In genomic region chr7:77893813-77894212, GRCh38 we compare ENCODE assay signal across 14 cellular contexts.
DNase-seq lines count a peak whose midpoint lies in the region; ATAC-seq and TF ChIP-seq lines count a peak whose summit lies in the region.
"Had no signal": no experiment of that assay in that cellular context is flagged by ENCODE, and none has a peak within 500 bp of the region (broad histone marks: within the 10 kb centered on the region; RNA-seq: fewer than 3 reads in every experiment).

No MANE protein-coding gene starts in this region.

- H3K9me3 ChIP-seq in T-helper 17 cell (ENCODE audit: control insufficient read depth, low read length, poor library complexity, severe bottlenecking) (no peaks in the 10 kb centered on the region), smooth muscle cell (replicated peaks; ENCODE audit: low read depth) (no peaks in the 10 kb centered on the region), adrenal gland (replicated peaks in 1 of 3) (no peaks in the 10 kb centered on the region)
- H3K9me3 ChIP-seq: BLaER1 treated with 17β-estradiol and CSF1 and Interleukin-3, amounts not matched to agents 10 nM and 100 nM had no signal

- no peaks in the 10 kb centered on the region for H4K20me1 ChIP-seq in smooth muscle cell (ENCODE audit: low read depth)
- H4K20me1 ChIP-seq: BLaER1 treated with 17β-estradiol and CSF1 and Interleukin-3, amounts not matched to agents 10 nM and 100 nM had no signal

- H3K36me3 ChIP-seq in smooth muscle cell (ENCODE audit: low read depth) (no peaks in the 10 kb centered on the region), adrenal gland (replicated peaks in 1 of 2) (no peaks in the 10 kb centered on the region)

- no peak for ATAC-seq in T-helper 17 cell
- ATAC-seq: HCT116 had no signal

- H3K4me2 ChIP-seq in smooth muscle cell, result peak overlapping the region; percentile 84

- H3K4me3 Mint-ChIP-seq in T-helper 17 cell, result no peak overlapping the region
- H3K4me3 Mint-ChIP-seq: CD4-positive, CD25-positive, alpha-beta regulatory T cell had no signal

- no peak overlapping the region for H2AFZ ChIP-seq in smooth muscle cell (ENCODE audit: low read depth)
- H2AFZ ChIP-seq: GM23248 had no signal

- H3K27me3 Mint-ChIP-seq in T-helper 17 cell, result no peaks in the 10 kb centered on the region
- H3K27me3 Mint-ChIP-seq: CD4-positive, CD25-positive, alpha-beta regulatory T cell had no signal

- intact Hi-C loops in adrenal gland (cut with DNase I), result no loop called here

- H3F3A ChIP-seq in smooth muscle cell (ENCODE audit: low read depth), result peaks cover 10% of the 10 kb centered on the region

- H3K4me1 ChIP-seq in smooth muscle cell (ENCODE audit: low read depth) (peaks cover 29% of the 10 kb centered on the region), adrenal gland (replicated peaks in 1 of 2) (no peaks in the 10 kb centered on the region)

- no peak for TF ChIP-seq CTCF in smooth muscle cell (IDR thresholded peaks at IDR 0.05; ENCODE audit: borderline replicate concordance, insufficient read depth, poor library complexity, severe bottlenecking)
- TF ChIP-seq CTCF in adrenal gland (IDR thresholded peaks at IDR 0.05), result no peak

- peaks cover 12% of the 10 kb centered on the region for H3K4me1 Mint-ChIP-seq in T-helper 17 cell

- peaks cover 65% of the 10 kb centered on the region for H3K79me2 ChIP-seq in smooth muscle cell (ENCODE audit: low read depth)

- 49% methylated on average over 3 of the region's 3 CpGs for WGBS in smooth muscle cell (ENCODE audit: low lambda C conversion rate)
- WGBS in adrenal gland, 4 donors, result 92 to 96% (median 94%) methylated on average over 3 of the region's 3 CpGs

- peak overlapping the region; percentile 51 for H3K27ac Mint-ChIP-seq in T-helper 17 cell

- peak overlapping the region; percentile 58 for H3K9ac ChIP-seq in smooth muscle cell (ENCODE audit: low read depth)
- H3K9ac ChIP-seq: BLaER1 treated with 17β-estradiol and CSF1 and Interleukin-3, amounts not matched to agents 10 nM and 100 nM; GM23248 had no signal

- DNase-seq in NCI-H2171 treated with DMSO at 0.1 percent for 48 hours (lab: John Stamatoyannopoulos, UW), result peak; percentile 12
- no peak for DNase-seq in NCI-H2171 (lab: John Stamatoyannopoulos, UW)
- no peak for DNase-seq in T-helper 17 cell
- DNase-seq in left kidney (ENCODE audit: low read depth, low spot score), result peak; percentile 24
- no peak for DNase-seq in smooth muscle cell (lab: John Stamatoyannopoulos, UW; ENCODE audit: unreplicated experiment)
- no peak for DNase-seq in adrenal gland
- no peak for DNase-seq in GDM1 (lab: John Stamatoyannopoulos, UW)
- no peak for DNase-seq in DMS53 treated with DMSO at 0.1 percent for 48 hours (lab: John Stamatoyannopoulos, UW; ENCODE audit: unreplicated experiment)
- DNase-seq: CD4-positive, CD25-positive, alpha-beta regulatory T cell; DND-41; GM23248 had no signal

- no peaks in the 10 kb centered on the region for H3K36me3 Mint-ChIP-seq in T-helper 17 cell (ENCODE audit: low read depth)

- no peak for TF ChIP-seq POLR2A in adrenal gland (IDR thresholded peaks at IDR 0.05)

- H3K4me3 ChIP-seq in smooth muscle cell (no peak overlapping the region), adrenal gland (no peak overlapping the region)
- H3K4me3 ChIP-seq: BLaER1 treated with 17β-estradiol and CSF1 and Interleukin-3, amounts not matched to agents 10 nM and 100 nM; GM23248 had no signal

- H3K27ac ChIP-seq in smooth muscle cell (ENCODE audit: low read depth) (peak overlapping the region; percentile 91), adrenal gland (no peak overlapping the region)
- H3K27ac ChIP-seq: 22Rv1; BLaER1 treated with 17β-estradiol and CSF1 and Interleukin-3, amounts not matched to agents 10 nM and 100 nM; GM23248 had no signal

- H3K27me3 ChIP-seq in smooth muscle cell (ENCODE audit: low read depth) (no peaks in the 10 kb centered on the region), adrenal gland (no peaks in the 10 kb centered on the region)
- H3K27me3 ChIP-seq: BLaER1 treated with 17β-estradiol and CSF1 and Interleukin-3, amounts not matched to agents 10 nM and 100 nM had no signal

Comparison
In these comparisons a context has a peak if more than half of its experiments do, and no peak if none do; other contexts are left out.
1. DNase-seq: peak in NCI-H2171 treated with DMSO at 0.1 percent for 48 hours (single experiment) and left kidney (single experiment); none in NCI-H2171 (single experiment), T-helper 17 cell (0 of 3), smooth muscle cell (single experiment), adrenal gland (0 of 7), GDM1 (single experiment) and DMS53 treated with DMSO at 0.1 percent for 48 hours (single experiment).